12 cellular contexts compared by ENCODE assay signal in genomic region chr1:207748737-207749528, GRCh38. TPM values are rescaled to one million over a fixed set of nuclear protein-coding genes. Genes with fewer than 3 reads are reported as not detected.
DNase-seq lines count a peak whose midpoint lies in the region; ATAC-seq, FAIRE-seq and TF ChIP-seq lines count a peak whose summit lies in the region.
"Had no signal": no experiment of that assay in that cellular context is flagged by ENCODE, and none has a peak within 500 bp of the region (broad histone marks: within the 10 kb centered on the region; RNA-seq: fewer than 3 reads in every experiment).

No MANE protein-coding gene starts in this region.

- H3K4me1 ChIP-seq in CD8-positive, alpha-beta T cell (ENCODE audit: insufficient read depth, low read length): peaks cover 45% of the 10 kb centered on the region
- H3K4me1 ChIP-seq in GM12878 (ENCODE audit: control insufficient read depth, insufficient read depth, low read length): no peaks in the 10 kb centered on the region; the same call in 1 of the 2 replicates

- TF ChIP-seq EP300 in GM12878 (IDR thresholded peaks at IDR 0.05; ENCODE audit: borderline replicate concordance in 1 of 2, control insufficient read depth in 1 of 2, low read depth in 2 of 2, low read length in 2 of 2): no peak

- no peaks in the 10 kb centered on the region for H3K9me3 ChIP-seq in CD8-positive, alpha-beta T cell (ENCODE audit: low read length)
- H3K9me3 ChIP-seq in GM12878 (replicated peaks; ENCODE audit: control insufficient read depth, insufficient read depth, low read length): no peaks in the 10 kb centered on the region; the same call in 2 of the 3 replicates

- no peak overlapping the region for H3K9ac ChIP-seq in GM12878 (ENCODE audit: control insufficient read depth, insufficient read depth, low read length)

- H3K4me2 ChIP-seq in GM12878 (ENCODE audit: control insufficient read depth, insufficient read depth): no peak overlapping the region

- no peak for FAIRE-seq in GM12878 (lab: Jason Lieb, UNC)

- 3% methylated on average over 2 of the region's 2 CpGs for WGBS in GM12878 (ENCODE audit: insufficient coverage, insufficient replicate concordance, low lambda C conversion rate, missing lambda C conversion rate)

- TF ChIP-seq POLR2A in GM12878 (IDR thresholded peaks at IDR 0.05; ENCODE audit: low read depth, low read length): no peak

- no peak for TF ChIP-seq CTCF in CD8-positive, alpha-beta T cell (IDR thresholded peaks at IDR 0.05)
- TF ChIP-seq CTCF in GM12878 (IDR thresholded peaks at IDR 0.05 in 2 of 3, conservative IDR thresholded peaks at IDR 0.05 in 1 of 3; ENCODE audit: control insufficient read depth in 2 of 3, extremely low read depth in 1 of 3, insufficient read depth in 1 of 3, low read depth in 3 of 3, low read length in 3 of 3): no peak

- no peaks in the 10 kb centered on the region for H3K9me3 Mint-ChIP-seq in CD8-positive, alpha-beta T cell

- RAD21 ChIA-PET in GM12878 (lab: Charles Lee; ENCODE audit: unreplicated experiment): interaction anchor here (0.8 kb wide), 1 partner anchor 49 kb away, joined by 4 read pairs; no protein-coding TSS in a partner anchor

- CTCF ChIA-PET in CD8-positive, alpha-beta T cell (lab: Charles Lee): interaction anchor here (1.0 to 1.9 kb wide), 2 partner anchors 38 to 51 kb away, joined by 3 to 4 read pairs; no protein-coding TSS in a partner anchor
- CTCF ChIA-PET in GM12878 (lab: Yijun Ruan, JAX): interaction anchor here (1.0 to 1.4 kb wide), 2 partner anchors 48 to 214 kb away, joined by 3 to 6 read pairs; no protein-coding TSS in a partner anchor

- H3K36me3 Mint-ChIP-seq in CD8-positive, alpha-beta T cell: peaks cover 10% of the 10 kb centered on the region

- peaks cover 29% of the 10 kb centered on the region for H3K79me2 ChIP-seq in GM12878 (ENCODE audit: control insufficient read depth, insufficient read depth, low read length)

- in situ Hi-C loops in GM12878 (cut with MboI): no loop called here

- H3K27ac ChIP-seq in CD8-positive, alpha-beta T cell (ENCODE audit: low read depth, low read length): no peak overlapping the region
- no peak overlapping the region for H3K27ac ChIP-seq in GM12878 (ENCODE audit: control insufficient read depth, insufficient read depth)

- H3K4me3 ChIP-seq in CD8-positive, alpha-beta T cell (ENCODE audit: low read depth, low read length): peak overlapping the region; percentile 4
- H3K4me3 ChIP-seq in GM12878: no peak overlapping the region
- H3K4me3 ChIP-seq: lung had no signal

- peaks cover 53% of the 10 kb centered on the region for H3K4me1 Mint-ChIP-seq in CD8-positive, alpha-beta T cell (ENCODE audit: low read depth)

- SMC1A ChIA-PET in GM12878 (lab: Charles Lee; ENCODE audit: uncharacterized antibody, unreplicated experiment): no interaction called here

- ATAC-seq in CD8-positive, alpha-beta T cell: no peak
- no peak for ATAC-seq in GM12878
- ATAC-seq in HG03520 (IDR thresholded peaks at IDR 0.05; ENCODE audit: unreplicated experiment): no peak
- ATAC-seq in GM19395 (IDR thresholded peaks at IDR 0.05; ENCODE audit: unreplicated experiment): no peak
- no peak for ATAC-seq in HG03460 (IDR thresholded peaks at IDR 0.05; ENCODE audit: unreplicated experiment)

- POLR2A ChIA-PET in CD8-positive, alpha-beta T cell (lab: Charles Lee): no interaction called here
- POLR2A ChIA-PET in GM12878 (lab: Charles Lee): no interaction called here

- H3K27ac Mint-ChIP-seq in CD8-positive, alpha-beta T cell: peak overlapping the region; percentile 81

- intact Hi-C loops in CD8-positive, alpha-beta T cell (cut with DNase I, micrococcal nuclease): no loop called here
- intact Hi-C loops in GM12878 (cut with micrococcal nuclease; ENCODE audit: unreplicated experiment): no loop called here

- TF ChIP-seq RAD21 in GM12878 (IDR thresholded peaks at IDR 0.05; ENCODE audit: insufficient read depth, low read depth, low read length): no peak

- H3K4me3 Mint-ChIP-seq in CD8-positive, alpha-beta T cell: peak overlapping the region; percentile 62

- BruUV-seq in GM12878 (replicated peaks; lab: Mats Ljungman, UMichigan): no TSS peak

- no peaks in the 10 kb centered on the region for H3K27me3 ChIP-seq in CD8-positive, alpha-beta T cell (ENCODE audit: insufficient read depth, low read length)
- no peaks in the 10 kb centered on the region for H3K27me3 ChIP-seq in GM12878 (replicated peaks in 1 of 2; ENCODE audit: control insufficient read depth in 2 of 2, insufficient read depth in 2 of 2, low read length in 1 of 2)

- H2AFZ ChIP-seq in GM12878 (ENCODE audit: control insufficient read depth, low read depth, low read length): 0 out of 2 replicates have a peak overlapping the region, but pooled peaks have one; percentile 3

- H4K20me1 ChIP-seq in GM12878 (ENCODE audit: control insufficient read depth, insufficient read depth): no peaks in the 10 kb centered on the region

- DNase-seq in CD8-positive, alpha-beta T cell: peak in 1 of 7 experiments; percentile 22
- peak; percentile 37 for DNase-seq in HPDE6-E6E7 (ENCODE audit: extremely low spot score)
- peak; percentile 91 for DNase-seq in NCI-H526 treated with DMSO at 0.1 percent for 48 hours (lab: John Stamatoyannopoulos, UW)
- no peak for DNase-seq in GM12878 (ENCODE audit: low read depth, low spot score)
- DNase-seq in nucleus accumbens (lab: John Stamatoyannopoulos, UW): no peak
- DNase-seq: cerebellar nuclear complex, foreskin fibroblast, HCEC 1CT had no signal

- H3K27me3 Mint-ChIP-seq in CD8-positive, alpha-beta T cell (ENCODE audit: low read depth): no peaks in the 10 kb centered on the region

- no peaks in the 10 kb centered on the region for H3K36me3 ChIP-seq in CD8-positive, alpha-beta T cell (ENCODE audit: insufficient read depth, low read length)
- H3K36me3 ChIP-seq in GM12878 (ENCODE audit: control insufficient read depth in 2 of 2, insufficient read depth in 2 of 2, low read length in 1 of 2): no peaks in the 10 kb centered on the region

TF ChIP-seq in GM12878, 131 proteins besides CTCF, POLR2A, EP300 and RAD21:
- TF ChIP-seq BCL3 (IDR thresholded peaks at IDR 0.05; ENCODE audit: borderline replicate concordance, insufficient read depth, low read depth, low read length, poor library complexity, severe bottlenecking): no peak
- TF ChIP-seq MEF2B (IDR thresholded peaks at IDR 0.05; ENCODE audit: partially characterized antibody, poor library complexity, severe bottlenecking): peak; percentile 15

RNA-seq across cellular contexts. Expression of gene CD46, which starts 2.9 kb away (rescaled TPM):
- total RNA-seq in CD8-positive, alpha-beta T cell: 100 to 1,000 TPM; 108 to 109 TPM
- total RNA-seq in GM12878 (2013; cell fraction: nucleolus; rRNA removed): 420 and 469 TPM in 2 replicates
- 73.1 and 98.0 TPM in 2 replicates for total RNA-seq in GM12878 (2014; rRNA removed)
- total RNA-seq in GM12878 (2014; rRNA removed; fragmentation: Illumina TruSeq; extraction: Trizol): 67.7 and 79.7 TPM in 2 replicates
- total RNA-seq in GM12878 (2021): 67.6 and 79.0 TPM in 2 replicates
- polyA plus RNA-seq in GM12878 (2011; ENCODE audit: low read depth): 42.7 TPM
- polyA plus RNA-seq in GM12878 (2011; rRNA removed): 198 and 326 TPM in 2 replicates
- 40.3 and 44.4 TPM in 2 replicates for polyA plus RNA-seq in GM12878 (2011; cell fraction: cytosol; rRNA removed)
- 274 and 367 TPM in 2 replicates for polyA plus RNA-seq in GM12878 (2011; cell fraction: nucleus; rRNA removed)
- polyA plus RNA-seq in GM12878 (2012): 59.8 and 83.3 TPM in 2 replicates
- 96.3 and 157 TPM in 2 replicates for polyA plus RNA-seq in GM12878 (2014; fragmentation: Illumina TruSeq; extraction: Trizol)
- polyA plus RNA-seq in GM12878 (2014; fragmentation: Nextera tagmentation; extraction: Ambion mirVana): 10 to 100 TPM; 61.1 to 62.7 TPM
- polyA plus RNA-seq in GM12878 (2014; rRNA removed): 55.5 and 85.8 TPM in 2 replicates
- polyA plus RNA-seq in GM12878 (2016; fragmentation: Nextera tagmentation; extraction: Ambion mirVana): 10 to 100 TPM; 83.9 to 88.2 TPM
- 45.0 and 60.1 TPM in 2 replicates for polyA minus RNA-seq in GM12878 (2011; rRNA and poly(A)+ RNA removed)
- polyA minus RNA-seq in GM12878 (2011; cell fraction: cytosol; rRNA and poly(A)+ RNA removed): 30.5 and 41.0 TPM in 2 replicates
- polyA minus RNA-seq in GM12878 (2011; cell fraction: nucleus; rRNA and poly(A)+ RNA removed): 85.2 and 95.7 TPM in 2 replicates

Comparison
In these comparisons a context has a peak if more than half of its experiments do, and no peak if none do; other contexts are left out.
1. DNase-seq: peak in HPDE6-E6E7 (single experiment) and NCI-H526 treated with DMSO at 0.1 percent for 48 hours (single experiment); none in GM12878 (single experiment) and nucleus accumbens (0 of 56).